25 cellular contexts compared by ENCODE assay signal in genomic region chr11:14193644-14194043, GRCh38.
"Had no signal": no experiment of that assay in that cellular context is flagged by ENCODE, and none has a peak within 500 bp of the region (broad histone marks: within the 10 kb centered on the region; RNA-seq: fewer than 3 reads in every experiment).

No MANE protein-coding gene starts in this region.

- H3K9me3 Mint-ChIP-seq: central memory CD8-positive, alpha-beta T cell; nephron progenitor cell; stimulated activated effector memory CD8-positive, alpha-beta T cell treated with anti-CD3 and anti-CD28 coated beads, Interleukin-12 subunit alpha, Interleukin-12 subunit beta, amount 100 ng/mL, for 72 hours had no signal

- H3K9me3 ChIP-seq: left lung, lower lobe of right lung, pancreas, prostate gland, stomach, thyroid gland, upper lobe of left lung, vagina had no signal

- DNase-seq: activated CD4-positive, alpha-beta T cell treated with anti-CD3 and anti-CD28 coated beads for 4 hours; activated CD4-positive, alpha-beta T cell treated with anti-CD3 and anti-CD28 coated beads, Interleukin-2, amount 50 U/mL, for 48 hours; activated CD8-positive, alpha-beta memory T cell treated with anti-CD3 and anti-CD28 coated beads for 24 hours; activated effector memory CD4-positive, alpha-beta T cell treated with Interleukin-2 at 50 U/mL for 16 hours; activated naive CD4-positive, alpha-beta T cell treated with Interleukin-2 at 50 U/mL for 16 hours; anterior cingulate cortex; left lung; lower lobe of right lung; mesenchymal stem cell; nephron progenitor cell; nucleus accumbens; pancreas; retina; stimulated activated CD4-positive, alpha-beta T cell treated with anti-CD3 and anti-CD28 coated beads, Interleukin-4, amount 100 ng/mL, for 24 hours; stomach; thyroid gland; upper lobe of left lung had no signal

- H3K4me1 ChIP-seq: pancreas, prostate gland had no signal

- H3K27ac Mint-ChIP-seq: activated naive CD8-positive, alpha-beta T cell; dendritic cell treated with granulocyte-macrophage colony-stimulating factor and Interleukin-4, amounts not matched to agents 40 ng/mL and 50 ng/mL, for 4 days; stimulated activated effector memory CD8-positive, alpha-beta T cell treated with anti-CD3 and anti-CD28 coated beads, Interleukin-12 subunit alpha, Interleukin-12 subunit beta, amount 100 ng/mL, for 72 hours had no signal

- H3K4me3 ChIP-seq: left lung, lower lobe of right lung, pancreas, prostate gland, skin epidermis, stomach, thyroid gland, upper lobe of left lung, vagina had no signal

- H3K4me1 Mint-ChIP-seq: central memory CD8-positive, alpha-beta T cell; stimulated activated effector memory CD8-positive, alpha-beta T cell treated with anti-CD3 and anti-CD28 coated beads, Interleukin-12 subunit alpha, Interleukin-12 subunit beta, amount 100 ng/mL, for 72 hours had no signal

- H3K27me3 ChIP-seq: left lung, pancreas, stomach, thyroid gland, upper lobe of left lung, vagina had no signal

- H3K27ac ChIP-seq: left lung, lower lobe of right lung, pancreas, prostate gland, skin epidermis, stomach, thyroid gland, vagina had no signal

- H3K4me3 Mint-ChIP-seq: activated naive CD8-positive, alpha-beta T cell; central memory CD8-positive, alpha-beta T cell; dendritic cell treated with granulocyte-macrophage colony-stimulating factor and Interleukin-4, amounts not matched to agents 40 ng/mL and 50 ng/mL, for 4 days; nephron progenitor cell; stimulated activated effector memory CD8-positive, alpha-beta T cell treated with anti-CD3 and anti-CD28 coated beads, Interleukin-12 subunit alpha, Interleukin-12 subunit beta, amount 100 ng/mL, for 72 hours had no signal

- H3K36me3 Mint-ChIP-seq: stimulated activated effector memory CD8-positive, alpha-beta T cell treated with anti-CD3 and anti-CD28 coated beads, Interleukin-12 subunit alpha, Interleukin-12 subunit beta, amount 100 ng/mL, for 72 hours had no signal

- ATAC-seq: left lung; lower lobe of right lung; pancreas; sciatic nerve; stimulated activated effector memory CD8-positive, alpha-beta T cell treated with anti-CD3 and anti-CD28 coated beads, Interleukin-12 subunit alpha, Interleukin-12 subunit beta, amount 100 ng/mL, for 72 hours had no signal

- H3K36me3 ChIP-seq: left lung, lower lobe of right lung, pancreas, prostate gland, stomach, thyroid gland, upper lobe of left lung, vagina had no signal
